ENCODE assay signal across 16 cellular contexts in the genomic region with DNA sequence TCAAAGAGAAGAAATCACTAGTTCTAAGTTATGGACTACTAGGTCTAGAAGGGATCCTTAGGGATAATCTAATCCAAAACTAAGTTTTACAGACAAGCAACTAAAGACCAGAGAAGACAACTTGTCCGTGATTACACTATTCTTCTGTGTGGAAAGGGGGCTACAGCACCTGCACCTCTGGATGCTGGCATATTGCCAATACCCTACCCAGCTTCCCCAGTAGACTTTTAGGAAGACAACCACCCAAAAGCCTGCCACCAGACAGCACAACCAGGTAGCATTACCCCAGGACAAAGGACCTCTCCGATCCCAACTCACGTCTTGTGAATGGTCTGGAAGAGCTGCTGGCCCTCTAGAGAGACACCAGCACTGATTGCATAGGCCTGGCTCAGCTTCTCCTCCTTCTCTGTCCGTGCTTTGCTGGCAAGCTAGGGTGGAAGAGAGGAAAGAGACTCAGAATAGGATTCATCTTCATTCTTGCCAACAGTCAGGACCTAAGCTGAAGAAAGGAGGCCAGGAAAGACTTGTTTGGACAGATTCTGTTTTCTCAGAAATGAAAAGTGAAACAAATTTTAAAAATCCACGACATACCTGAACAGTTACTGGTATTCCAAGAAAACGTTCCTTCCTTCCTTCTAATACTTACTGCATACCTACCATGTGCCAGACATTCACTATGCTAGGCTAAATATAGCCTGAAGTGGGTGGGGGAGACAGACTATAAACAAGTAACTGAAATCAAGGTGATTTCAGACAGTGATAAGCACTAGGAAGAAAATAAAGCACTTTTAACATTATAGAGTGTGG. TPM values are rescaled to one million over a fixed set of nuclear protein-coding genes. Genes with fewer than 3 reads are reported as not detected.
DNase-seq lines count a peak whose midpoint lies in the region; ATAC-seq, FAIRE-seq and TF ChIP-seq lines count a peak whose summit lies in the region.
"Had no signal": no experiment of that assay in that cellular context is flagged by ENCODE, and none has a peak within 500 bp of the region (broad histone marks: within the 10 kb centered on the region; RNA-seq: fewer than 3 reads in every experiment).

No MANE protein-coding gene starts in this region.

- POLR2A ChIA-PET in activated CD4-positive, alpha-beta T cell treated with anti-CD3 and anti-CD28 coated beads, Interleukin-2, amount 10 ng/mL, durations not matched to agents 7 days and 5 days (lab: Charles Lee) = interaction anchor here (0.6 kb wide), 1 partner anchor 101 kb away, joined by 3 read pairs; no protein-coding TSS in a partner anchor
- POLR2A ChIA-PET in MCF 10A (lab: Yijun Ruan, JAX) = interaction anchor here (0.6 to 1.9 kb wide), 3 partner anchors 17 to 128 kb away, joined by 3 to 7 read pairs (median 4); no protein-coding TSS in a partner anchor

- H3K4me3 Mint-ChIP-seq in activated CD4-positive, alpha-beta T cell treated with anti-CD3 and anti-CD28 coated beads, Interleukin-2, amount 10 ng/mL, durations not matched to agents 7 days and 5 days = no peak overlapping the region
- H3K4me3 Mint-ChIP-seq in MCF 10A (ENCODE audit: unreplicated experiment) = no peak overlapping the region

- no peak for DNase-seq in activated CD4-positive, alpha-beta T cell treated with anti-CD3 and anti-CD28 coated beads, Interleukin-2, amount 10 ng/mL, durations not matched to agents 7 days and 5 days
- DNase-seq in activated CD4-positive, alpha-beta T cell treated with anti-CD3 and anti-CD28 coated beads, Interleukin-2, amount 50 U/mL, for 1 hour = no peak
- DNase-seq in MCF 10A (ENCODE audit: unreplicated experiment) (no peak), kidney (no peak), thoracic aorta (ENCODE audit: low spot score) (no peak), NCI-H2107 (lab: John Stamatoyannopoulos, UW) (no peak)
- DNase-seq: activated T-cell treated with anti-CD3 and anti-CD28 coated beads for 4 hours, caudate nucleus, left colon, retina, testis had no signal

- H3K9me3 ChIP-seq in kidney (ENCODE audit: control insufficient read depth in 1 of 2, low read length in 2 of 2) (no peaks in the 10 kb centered on the region), thoracic aorta (no peaks in the 10 kb centered on the region)
- H3K9me3 ChIP-seq: testis had no signal

- peaks cover 21% of the 10 kb centered on the region for H3K4me1 Mint-ChIP-seq in activated CD4-positive, alpha-beta T cell treated with anti-CD3 and anti-CD28 coated beads, Interleukin-2, amount 10 ng/mL, durations not matched to agents 7 days and 5 days
- peaks cover 24% of the 10 kb centered on the region for H3K4me1 Mint-ChIP-seq in MCF 10A (ENCODE audit: insufficient read depth, unreplicated experiment)

- peak overlapping the region in 1 of 2 donors; percentile 46 for H3K9ac ChIP-seq in kidney (ENCODE audit: low read length in 2 of 2)
- H3K9ac ChIP-seq: KMS-11 had no signal

- H3K27ac ChIP-seq in kidney (ENCODE audit: low read depth in 2 of 2, low read length in 2 of 2) = peak overlapping the region; percentile 34 to 66
- peak overlapping the region; percentile 26 to 58 for H3K27ac ChIP-seq in thoracic aorta
- H3K27ac ChIP-seq: KMS-11, testis had no signal

- H3K27me3 ChIP-seq in thoracic aorta (replicated peaks; ENCODE audit: insufficient read depth) = no peaks in the 10 kb centered on the region
- H3K27me3 ChIP-seq: testis had no signal

- intact Hi-C loops in MCF 10A (cut with micrococcal nuclease) (loop anchor here (2.0 kb wide), 2 partner anchors 33 to 161 kb away; no protein-coding TSS in a partner anchor), kidney (cut with DNase I) (no loop called here)

- no TSS peak for BruUV-seq in MCF 10A (replicated peaks; lab: Mats Ljungman, UMichigan)

- no peaks in the 10 kb centered on the region for H3K27me3 Mint-ChIP-seq in activated CD4-positive, alpha-beta T cell treated with anti-CD3 and anti-CD28 coated beads, Interleukin-2, amount 10 ng/mL, durations not matched to agents 7 days and 5 days
- H3K27me3 Mint-ChIP-seq in MCF 10A (ENCODE audit: insufficient read depth, unreplicated experiment) = no peaks in the 10 kb centered on the region

- H3K9me3 Mint-ChIP-seq in activated CD4-positive, alpha-beta T cell treated with anti-CD3 and anti-CD28 coated beads, Interleukin-2, amount 10 ng/mL, durations not matched to agents 7 days and 5 days = no peaks in the 10 kb centered on the region
- no peaks in the 10 kb centered on the region for H3K9me3 Mint-ChIP-seq in MCF 10A (ENCODE audit: unreplicated experiment)

- ATAC-seq in thoracic aorta (ENCODE audit: insufficient number of reproducible peaks, low FRiP score, low read depth) (peak; percentile 20), HG03095 (IDR thresholded peaks at IDR 0.05; ENCODE audit: unreplicated experiment) (no peak), HG03565 (IDR thresholded peaks at IDR 0.05; ENCODE audit: unreplicated experiment) (no peak)
- ATAC-seq: HCT116, left colon had no signal

- no peak for FAIRE-seq in kidney (lab: Jason Lieb, UNC)
- FAIRE-seq: GM12892 had no signal

- peaks cover 22% of the 10 kb centered on the region for H3K36me3 Mint-ChIP-seq in activated CD4-positive, alpha-beta T cell treated with anti-CD3 and anti-CD28 coated beads, Interleukin-2, amount 10 ng/mL, durations not matched to agents 7 days and 5 days (ENCODE audit: low read depth)
- H3K36me3 Mint-ChIP-seq in MCF 10A (ENCODE audit: insufficient read depth, unreplicated experiment) = peaks cover 59% of the 10 kb centered on the region

- TF ChIP-seq CTCF in MCF 10A (IDR thresholded peaks at IDR 0.05; ENCODE audit: unreplicated experiment) (no peak), kidney (IDR thresholded peaks at IDR 0.05; ENCODE audit: borderline replicate concordance, extremely low read depth, insufficient read depth) (no peak), thoracic aorta (IDR thresholded peaks at IDR 0.05) (no peak)

- H3K36me3 ChIP-seq in kidney (ENCODE audit: control insufficient read depth in 1 of 2, insufficient read depth in 2 of 2, low read length in 2 of 2) = peaks cover 0 to 12% of the 10 kb centered on the region in 2 donors
- H3K36me3 ChIP-seq in thoracic aorta = peaks cover 22% of the 10 kb centered on the region

- CTCF ChIA-PET in activated CD4-positive, alpha-beta T cell treated with anti-CD3 and anti-CD28 coated beads, Interleukin-2, amount 10 ng/mL, durations not matched to agents 7 days and 5 days (lab: Charles Lee) = interaction anchor here (0.6 to 2.0 kb wide), 4 partner anchors 9 to 248 kb away, joined by 3 to 4 read pairs (median 4); no protein-coding TSS in a partner anchor
- CTCF ChIA-PET in MCF 10A (lab: Yijun Ruan, JAX) = interaction anchor here (0.6 to 5.3 kb wide), 9 partner anchors 11 to 162 kb away, joined by 3 to 41 read pairs (median 3); no protein-coding TSS in a partner anchor

- H3K27ac Mint-ChIP-seq in activated CD4-positive, alpha-beta T cell treated with anti-CD3 and anti-CD28 coated beads, Interleukin-2, amount 10 ng/mL, durations not matched to agents 7 days and 5 days = peak overlapping the region; percentile 58
- H3K27ac Mint-ChIP-seq in MCF 10A (ENCODE audit: low read depth, unreplicated experiment) = peak overlapping the region; percentile 75

- H3K4me3 ChIP-seq in kidney (ENCODE audit: low read length in 2 of 2) = no peak overlapping the region
- H3K4me3 ChIP-seq in thoracic aorta = peak overlapping the region; percentile 36
- H3K4me3 ChIP-seq: testis had no signal

- H3K4me1 ChIP-seq in kidney (ENCODE audit: control insufficient read depth in 1 of 2, insufficient read depth in 1 of 2, low read depth in 1 of 2, low read length in 2 of 2) (peaks cover 9 to 23% of the 10 kb centered on the region in 2 donors), thoracic aorta (ENCODE audit: control insufficient read depth in 1 of 2, low read depth in 2 of 2) (peaks cover 21 to 33% of the 10 kb centered on the region in 2 donors)

RNA-seq across cellular contexts. Expression of a gene that starts 25.3 kb away (rescaled TPM):
- total RNA-seq in activated CD4-positive, alpha-beta T cell treated with anti-CD3 and anti-CD28 coated beads, Interleukin-2, amount 10 ng/mL, durations not matched to agents 7 days and 5 days = 10 to 100 TPM; 25.6 to 28.8 TPM
- 25.6 and 26.1 TPM in 2 replicates for total RNA-seq in MCF 10A (2022)
- total RNA-seq in kidney = 31.2 TPM
- polyA plus RNA-seq in kidney (ENCODE audit: insufficient read depth, low read depth, low replicate concordance) = 111 TPM
- total RNA-seq in thoracic aorta = 10 to 100 TPM; 21.9 to 24.4 TPM

RNA-seq across cellular contexts. Expression of a gene that starts 26.4 kb away (rescaled TPM):
- total RNA-seq in activated CD4-positive, alpha-beta T cell treated with anti-CD3 and anti-CD28 coated beads, Interleukin-2, amount 10 ng/mL, durations not matched to agents 7 days and 5 days = 10 to 100 TPM; 59.3 to 64.8 TPM
- total RNA-seq in MCF 10A (2022) (87.9 and 101 TPM in 2 replicates), kidney (47.6 TPM), thoracic aorta (10 to 100 TPM; 24.9 to 30.8 TPM)
- 29.0 TPM for polyA plus RNA-seq in kidney (ENCODE audit: insufficient read depth, low read depth, low replicate concordance)

RNA-seq across cellular contexts. Expression of a gene that starts 30.5 kb away (rescaled TPM):
- 10 to 100 TPM; 18.1 to 25.2 TPM for total RNA-seq in activated CD4-positive, alpha-beta T cell treated with anti-CD3 and anti-CD28 coated beads, Interleukin-2, amount 10 ng/mL, durations not matched to agents 7 days and 5 days
- total RNA-seq in MCF 10A (2022) (70.6 and 89.4 TPM in 2 replicates), kidney (70.0 TPM), thoracic aorta (10 to 100 TPM; 26.4 to 54.6 TPM)
- 150 TPM for polyA plus RNA-seq in kidney (ENCODE audit: insufficient read depth, low read depth, low replicate concordance)

RNA-seq across cellular contexts. Expression of a gene that starts 35.6 kb away (rescaled TPM):
- under 1 TPM; 0.75 to 0.79 TPM for total RNA-seq in activated CD4-positive, alpha-beta T cell treated with anti-CD3 and anti-CD28 coated beads, Interleukin-2, amount 10 ng/mL, durations not matched to agents 7 days and 5 days
- total RNA-seq in MCF 10A (2022) (0.88 and 1.6 TPM in 2 replicates), kidney (3.5 TPM), thoracic aorta (under 1 TPM in 1 of 2 donors, not detected in 1; 0.92 TPM)
- 8.7 TPM for polyA plus RNA-seq in kidney (ENCODE audit: insufficient read depth, low read depth, low replicate concordance)
